8 cellular contexts compared by ENCODE assay signal in genomic region chr3:59566481-59566975, GRCh38.
DNase-seq lines count a peak whose midpoint lies in the region; ATAC-seq and TF ChIP-seq lines count a peak whose summit lies in the region.

No MANE protein-coding gene starts in this region.

- no peak overlapping the region for H3K4me3 ChIP-seq in colonic mucosa

- POLR2A ChIA-PET in GM10248 (lab: Yijun Ruan, JAX) (no interaction called here), RWPE1 (lab: Yijun Ruan, JAX; ENCODE audit: low non-redundant PET) (interaction anchor here (0.6 kb wide), 1 partner anchor 1389 kb away, joined by 3 read pairs; no protein-coding TSS in a partner anchor)

- H3K27ac ChIP-seq in RWPE1: peak overlapping the region; percentile 93
- H3K27ac ChIP-seq in colonic mucosa: no peak overlapping the region

- no peak overlapping the region for H3K9ac ChIP-seq in colonic mucosa (ENCODE audit: low read depth in 2 of 2, low read length in 2 of 2)

- ATAC-seq in GM19023 (IDR thresholded peaks at IDR 0.05; ENCODE audit: unreplicated experiment) (peak; percentile 98), HG02840 (IDR thresholded peaks at IDR 0.05; ENCODE audit: low FRiP score, unreplicated experiment) (peak; percentile 99)

- H3K9me3 ChIP-seq in colonic mucosa: no peaks in the 10 kb centered on the region

- no peaks in the 10 kb centered on the region for H3K27me3 ChIP-seq in colonic mucosa

- CTCF ChIA-PET in GM10248 (lab: Yijun Ruan, JAX) (interaction anchor here (1.5 to 4.4 kb wide), 3 partner anchors 9 to 30 kb away, joined by 3 to 22 read pairs (median 8); no protein-coding TSS in a partner anchor), RWPE1 (lab: Yijun Ruan, JAX) (interaction anchor here (1.5 kb wide), 1 partner anchor 9 kb away, joined by 3 read pairs; no protein-coding TSS in a partner anchor)

- intact Hi-C loops in colonic mucosa (cut with DNase I): no loop called here

- TF ChIP-seq CTCF in GM10248 (IDR thresholded peaks at IDR 0.05; ENCODE audit: control extremely low read depth, extremely low read depth, low read depth, missing control alignments) (no peak), RWPE1 (conservative IDR thresholded peaks at IDR 0.05; ENCODE audit: low read depth) (no peak), colonic mucosa (IDR thresholded peaks at IDR 0.05) (no peak)

- no peaks in the 10 kb centered on the region for H3K36me3 ChIP-seq in colonic mucosa

- peak; percentile 52 for DNase-seq in GM10248 (ENCODE audit: extremely low spot score)
- peak; percentile 70 for DNase-seq in RWPE1 (ENCODE audit: low spot score)
- DNase-seq in NCI-H146 treated with DMSO at 0.1 percent for 48 hours (lab: John Stamatoyannopoulos, UW; ENCODE audit: unreplicated experiment): no peak
- no peak for DNase-seq in SW 1271 (lab: John Stamatoyannopoulos, UW)
- no peak for DNase-seq in colonic mucosa
- no peak for DNase-seq in GM03348 (ENCODE audit: low spot score)

- H3K4me1 ChIP-seq in colonic mucosa: no peaks in the 10 kb centered on the region

Comparison
In these comparisons a context has a peak if more than half of its experiments do, and no peak if none do; other contexts are left out.
1. DNase-seq: peak in GM10248 (single experiment) and RWPE1 (single experiment); none in NCI-H146 treated with DMSO at 0.1 percent for 48 hours (single experiment), SW 1271 (0 of 2), colonic mucosa (single experiment) and GM03348 (single experiment).